ENCODE assay signal across 9 cellular contexts in genomic region chr11:45664376-45665205, GRCh38.
DNase-seq lines count a peak whose midpoint lies in the region; ATAC-seq and TF ChIP-seq lines count a peak whose summit lies in the region.
"Had no signal": no experiment of that assay in that cellular context is flagged by ENCODE, and none has a peak within 500 bp of the region (broad histone marks: within the 10 kb centered on the region; RNA-seq: fewer than 3 reads in every experiment).

No MANE protein-coding gene starts in this region.

- ATAC-seq in HG03025 (IDR thresholded peaks at IDR 0.05; ENCODE audit: low FRiP score, unreplicated experiment) = no peak
- ATAC-seq in HG03571 (IDR thresholded peaks at IDR 0.05; ENCODE audit: unreplicated experiment) = no peak

- TF ChIP-seq CTCF in HEK293 (tag by site-specific recombination; IDR thresholded peaks at IDR 0.05) (no peak), astrocyte of the cerebellum (IDR thresholded peaks at IDR 0.05; ENCODE audit: low read depth, low read length, missing control alignments) (no peak)

- in situ Hi-C loops in astrocyte of the cerebellum (cut with HindIII; ENCODE audit: low sequenced_read_pairs) = loop anchor here (5.0 kb wide), 1 partner anchor 38 kb away; no protein-coding TSS in a partner anchor

- H3K9me3 ChIP-seq in HEK293 (ENCODE audit: control insufficient read depth, insufficient read depth, low read depth, low read length) (no peaks in the 10 kb centered on the region), iPS-15b (ENCODE audit: control insufficient read depth, insufficient read depth, low read length) (no peaks in the 10 kb centered on the region)

- H3K36me3 ChIP-seq in HEK293 (ENCODE audit: control insufficient read depth in 2 of 2, insufficient read depth in 1 of 2, low read length in 2 of 2) = no peaks in the 10 kb centered on the region
- H3K36me3 ChIP-seq in iPS-15b (ENCODE audit: control insufficient read depth, insufficient read depth, low read length) = no peaks in the 10 kb centered on the region

- H3K4me1 ChIP-seq in HEK293 (ENCODE audit: control insufficient read depth, insufficient read depth, low read length) (no peaks in the 10 kb centered on the region), iPS-15b (ENCODE audit: control insufficient read depth, insufficient read depth, low read length) (peaks cover 7% of the 10 kb centered on the region)

- H3K27me3 ChIP-seq in iPS-15b (ENCODE audit: control insufficient read depth, insufficient read depth, low read length) = peaks cover 51% of the 10 kb centered on the region

- CTCF ChIA-PET in HEK293 (lab: Yijun Ruan, JAX) = interaction anchor here (0.6 to 3.0 kb wide), 3 partner anchors 10 to 107 kb away, joined by 3 to 19 read pairs (median 13); no protein-coding TSS in a partner anchor

- H3K9ac ChIP-seq in iPS-15b (ENCODE audit: low read depth, low read length) = peak overlapping the region; percentile 8

- POLR2A ChIA-PET in HEK293 (lab: Yijun Ruan, JAX) = no interaction called here

- no peak for DNase-seq in astrocyte of the cerebellum (ENCODE audit: low read depth)
- DNase-seq in skeletal muscle cell (ENCODE audit: low read depth) = no peak
- DNase-seq in AML-193 (lab: John Stamatoyannopoulos, UW) = no peak
- no peak for DNase-seq in activated CD4-positive, CD25-positive, alpha-beta regulatory T cell treated with anti-CD3 and anti-CD28 coated beads, Interleukin-2, amount 50 U/mL, for 72 hours
- DNase-seq: naive B cell had no signal

- H3K4me3 ChIP-seq in HEK293 (ENCODE audit: low read depth, low read length) (peak overlapping the region; percentile 40), astrocyte of the cerebellum (ENCODE audit: low read depth, low read length) (peak overlapping the region; percentile 46), iPS-15b (ENCODE audit: low read depth, low read length) (peak overlapping the region; percentile 69), skeletal muscle cell (ENCODE audit: low read depth, low read length) (peak overlapping the region; percentile 61)

- H3K27ac ChIP-seq in HEK293 (ENCODE audit: extremely low read depth, low read depth, low read length) = no peak overlapping the region; the same call in 1 of the 2 replicates

TF ChIP-seq in HEK293, 187 proteins besides CTCF, POLR2A, EP300 and RAD21:
- TF ChIP-seq ZNF341 (tag by site-specific recombination; IDR thresholded peaks at IDR 0.05; ENCODE audit: low read depth) (peak; percentile 85), ZBTB26 (tag by site-specific recombination; optimal IDR thresholded peaks at IDR 0.05) (peak; percentile 66), PBX3 (CRISPR knock-in tag; IDR thresholded peaks at IDR 0.05) (0 out of 2 replicates have a peak, but pooled peaks have one; percentile 31), ZNF335 (tag by site-specific recombination; conservative IDR thresholded peaks at IDR 0.05) (peak; percentile 61), ZNF274 (IDR thresholded peaks at IDR 0.05; ENCODE audit: low read length) (no peak), ZNF274 (tag by site-specific recombination; IDR thresholded peaks at IDR 0.05; ENCODE audit: borderline replicate concordance) (no peak), ZFP69B (tag by site-specific recombination; IDR thresholded peaks at IDR 0.05) (no peak), ZNF777 (tag by site-specific recombination; IDR thresholded peaks at IDR 0.05; ENCODE audit: borderline replicate concordance) (no peak), TCF7L2 (IDR thresholded peaks at IDR 0.05; ENCODE audit: borderline replicate concordance, low read depth, low read length) (no peak), EGR2 (tag by site-specific recombination; IDR thresholded peaks at IDR 0.05; ENCODE audit: low read depth) (peak; percentile 34; the same call in 1 of the 2 replicates), ZBTB8A (tag by site-specific recombination; IDR thresholded peaks at IDR 0.05) (peak; percentile 36), ZNF121 (tag by site-specific recombination; IDR thresholded peaks at IDR 0.05) (no peak), ZEB2 (tag by site-specific recombination; IDR thresholded peaks at IDR 0.05) (0 out of 2 replicates have a peak, but pooled peaks have one; percentile 25), ZNF324 (tag by site-specific recombination; IDR thresholded peaks at IDR 0.05) (no peak), ZBTB7A (tag by site-specific recombination; IDR thresholded peaks at IDR 0.05; ENCODE audit: low read depth) (peak; percentile 24; the same call in 1 of the 2 replicates), ZNF600 (tag by site-specific recombination; IDR thresholded peaks at IDR 0.05) (0 out of 2 replicates have a peak, but pooled peaks have one; percentile 18), GLIS2 (tag by site-specific recombination; IDR thresholded peaks at IDR 0.05) (peak; percentile 63; the same call in 1 of the 2 replicates), ZNF2 (tag by site-specific recombination; IDR thresholded peaks at IDR 0.05) (0 out of 2 replicates have a peak, but pooled peaks have one; percentile 19), ZNF449 (tag by site-specific recombination; IDR thresholded peaks at IDR 0.05) (peak; percentile 56; the same call in 1 of the 2 replicates), ZBTB20 (tag by site-specific recombination; IDR thresholded peaks at IDR 0.05) (0 out of 2 replicates have a peak, but pooled peaks have one; percentile 22), SP2 (tag by site-specific recombination; IDR thresholded peaks at IDR 0.05) (peak; percentile 22; the same call in 1 of the 2 replicates), ZBTB6 (tag by site-specific recombination; IDR thresholded peaks at IDR 0.05) (no peak), ZNF140 (tag by site-specific recombination; IDR thresholded peaks at IDR 0.05) (no peak), ZNF561 (tag by site-specific recombination; IDR thresholded peaks at IDR 0.05; ENCODE audit: borderline replicate concordance) (no peak), ZBTB48 (tag by site-specific recombination; IDR thresholded peaks at IDR 0.05) (peak; percentile 24; the same call in 1 of the 2 replicates), ZFHX2 (tag by site-specific recombination; conservative IDR thresholded peaks at IDR 0.05) (peak; percentile 55), KLF1 (tag by site-specific recombination; IDR thresholded peaks at IDR 0.05) (peak; percentile 42; the same call in 1 of the 2 replicates), PATZ1 (tag by site-specific recombination; IDR thresholded peaks at IDR 0.05) (peak; percentile 69)
